In genomic region chr7:145862212-145862611, GRCh38 we compare ENCODE assay signal across 29 cellular contexts.
A peak's percentile ranks its signal among the peaks of the same experiment; 100 is the strongest.
DNase-seq lines count a peak whose midpoint lies in the region; ATAC-seq, FAIRE-seq and TF ChIP-seq lines count a peak whose summit lies in the region.
"Had no signal": no experiment of that assay in that cellular context is flagged by ENCODE, and none has a peak within 500 bp of the region (broad histone marks: within the 10 kb centered on the region; RNA-seq: fewer than 3 reads in every experiment).

No MANE protein-coding gene starts in this region.

- no peak overlapping the region for H3K23ac ChIP-seq in H1 (ENCODE audit: insufficient read length)

- H3K4me2 ChIP-seq in H1 (ENCODE audit: insufficient read depth in 1 of 2, low read depth in 2 of 2, low read length in 2 of 2) = no peak overlapping the region
- H3K4me2 ChIP-seq: BLaER1 had no signal

- H2AFZ ChIP-seq in H1 (ENCODE audit: low read length) = no peak overlapping the region

- H2BK12ac ChIP-seq in H1 (ENCODE audit: low read depth, low read length) = no peak overlapping the region

- H3K9me3 Mint-ChIP-seq in WTC11 = peaks cover 51% of the 10 kb centered on the region

- H3K18ac ChIP-seq in H1 (ENCODE audit: extremely low read depth, low read length) = no peak overlapping the region

- intact Hi-C loops in sciatic nerve (cut with DNase I) = no loop called here

- CTCF ChIA-PET in WTC11 (lab: Charles Lee) (interaction anchor here (1.0 kb wide), 1 partner anchor 14 kb away, joined by 3 read pairs; no protein-coding TSS in a partner anchor), H1 (lab: Charles Lee; ENCODE audit: partially characterized antibody) (no interaction called here)

- no peak overlapping the region for H2AK5ac ChIP-seq in H1 (ENCODE audit: low read depth, low read length)

- H3K9me3 ChIP-seq in WERI-Rb-1 (ENCODE audit: severe bottlenecking) (no peaks in the 10 kb centered on the region), H1 (ENCODE audit: insufficient read depth in 2 of 2, low read depth in 1 of 2, low read length in 1 of 2) (no peaks in the 10 kb centered on the region; a peak in 2 of 4 replicates), T-helper 17 cell (ENCODE audit: control insufficient read depth, low read length, poor library complexity, severe bottlenecking) (no peaks in the 10 kb centered on the region)
- H3K9me3 ChIP-seq: BE2C had no signal

- H3K27me3 ChIP-seq in WERI-Rb-1 (ENCODE audit: insufficient read depth, low read depth, severe bottlenecking) (no peaks in the 10 kb centered on the region), H1 (replicated peaks in 1 of 4; ENCODE audit: control insufficient read depth in 3 of 4, extremely low read depth in 1 of 4, insufficient read depth in 3 of 4, low read length in 3 of 4) (no peaks in the 10 kb centered on the region)
- H3K27me3 ChIP-seq: BE2C, BLaER1 had no signal

- H4K5ac ChIP-seq in H1 (ENCODE audit: insufficient read length, low read depth, low read length) = no peak overlapping the region

- H3K36me3 ChIP-seq in WERI-Rb-1 (no peaks in the 10 kb centered on the region), H1 (ENCODE audit: control insufficient read depth in 2 of 4, insufficient read depth in 4 of 4, low read length in 3 of 4) (no peaks in the 10 kb centered on the region)
- H3K36me3 ChIP-seq: BE2C, BLaER1 had no signal

- H2BK20ac ChIP-seq in H1 (ENCODE audit: low read length) = no peak overlapping the region

- no peaks in the 10 kb centered on the region for H3K23me2 ChIP-seq in H1 (ENCODE audit: low read depth, low read length)

- no peak overlapping the region for H2BK15ac ChIP-seq in H1 (ENCODE audit: low read length)

- H2BK120ac ChIP-seq in H1 (replicated peaks; ENCODE audit: low read depth, low read length) = no peak overlapping the region

- ATAC-seq in WTC11 (no peak), sciatic nerve (peak; percentile 15), T-helper 17 cell (no peak)
- ATAC-seq: GM12878 had no signal

- no peak overlapping the region for H3K9ac ChIP-seq in H1 (replicated peaks in 1 of 4; ENCODE audit: extremely low read depth in 1 of 4, low read depth in 3 of 4, low read length in 3 of 4)
- H3K9ac ChIP-seq: BLaER1 had no signal

- no peaks in the 10 kb centered on the region for H4K20me1 ChIP-seq in H1 (replicated peaks in 1 of 2; ENCODE audit: control insufficient read depth in 1 of 2, insufficient read depth in 2 of 2, low read length in 2 of 2)
- H4K20me1 ChIP-seq: BLaER1 had no signal

- no peak for TF ChIP-seq EP300 in H1 (IDR thresholded peaks at IDR 0.05; ENCODE audit: borderline replicate concordance in 1 of 2, low read depth in 2 of 2, low read length in 2 of 2)

- FAIRE-seq in H1 (lab: Jason Lieb, UNC) = no peak
- FAIRE-seq: A204.1, GM12878, GM12892, GM18507 had no signal

- 95% methylated on average over 5 of the region's 5 CpGs; no CpG with 5 or more reads in 1 of the 2 experiments for WGBS in H1 (ENCODE audit: extremely low coverage in 1 of 2, insufficient coverage in 1 of 2, insufficient read length in 1 of 2, insufficient replicate concordance in 2 of 2, low coverage in 1 of 2, low lambda C conversion rate in 2 of 2, missing lambda C conversion rate in 1 of 2), 2 experiments

- TF ChIP-seq CTCF in WERI-Rb-1 (IDR thresholded peaks at IDR 0.05; ENCODE audit: low read depth, low read length) = no peak
- no peak for TF ChIP-seq CTCF in WTC11 (IDR thresholded peaks at IDR 0.05)
- no peak for TF ChIP-seq CTCF in H1 (IDR thresholded peaks at IDR 0.05; ENCODE audit: control extremely low read depth in 1 of 3, insufficient read depth in 1 of 3, low read depth in 1 of 3, low read length in 3 of 3)

- H4K8ac ChIP-seq in H1 (ENCODE audit: extremely low read depth, insufficient read depth, low read length) = peak overlapping the region; percentile 21; the same call in 1 of the 2 replicates

- no peak overlapping the region for H3K56ac ChIP-seq in H1 (replicated peaks; ENCODE audit: insufficient read length, low read depth, low read length)

- no peak for TF ChIP-seq POLR2A in H1 (IDR thresholded peaks at IDR 0.05; ENCODE audit: control extremely low read depth in 1 of 2, low read depth in 2 of 2, low read length in 2 of 2)

- H3K4ac ChIP-seq in H1 (replicated peaks; ENCODE audit: insufficient read length, low read depth, low read length) = no peak overlapping the region

- no peaks in the 10 kb centered on the region for H3K4me1 Mint-ChIP-seq in WTC11
- no peaks in the 10 kb centered on the region for H3K4me1 Mint-ChIP-seq in T-helper 17 cell
- H3K4me1 Mint-ChIP-seq: CD14-positive monocyte; CD4-positive, alpha-beta memory T cell; CD4-positive, CD25-positive, alpha-beta regulatory T cell; CD8-positive, alpha-beta memory T cell had no signal

- POLR2A ChIA-PET in WTC11 (lab: Charles Lee) (no interaction called here), H1 (lab: Charles Lee; ENCODE audit: partially characterized antibody) (no interaction called here)

- DNase-seq in WERI-Rb-1 = peak; percentile 91
- no peak for DNase-seq in WTC11 (ENCODE audit: low spot score)
- DNase-seq in H1 (ENCODE audit: low read depth in 1 of 2, low spot score in 2 of 2) = no peak
- no peak for DNase-seq in sciatic nerve (ENCODE audit: low spot score)
- DNase-seq in activated naive CD4-positive, alpha-beta T cell (lab: John Stamatoyannopoulos, UW) = no peak
- DNase-seq in SKM-1 treated with dmso at 0.1 percent for 144 hours (lab: John Stamatoyannopoulos, UW; ENCODE audit: unreplicated experiment) = no peak
- DNase-seq in stimulated activated CD8-positive, alpha-beta memory T cell treated with anti-CD3 and anti-CD28 coated beads, Interleukin-4, amount 100 ng/mL, for 48 hours = no peak
- DNase-seq in T-helper 17 cell = no peak
- DNase-seq: 8988T; ACHN; BE2C; C1 segment of cervical spinal cord; CD4-positive, alpha-beta memory T cell; CD4-positive, CD25-positive, alpha-beta regulatory T cell; CD8-positive, alpha-beta memory T cell; COR-L47; DMS 273 treated with DMSO at 0.1 percent for 48 hours; DMS153; DMS53; DMS79; DND-41; EL; GDM1 had no signal

- TF ChIP-seq RAD21 in H1 (IDR thresholded peaks at IDR 0.05 in 1 of 2, conservative IDR thresholded peaks at IDR 0.05 in 1 of 2; ENCODE audit: low read depth in 2 of 2, low read length in 2 of 2) = no peak

- no peak overlapping the region for H3K27ac Mint-ChIP-seq in WTC11
- H3K27ac Mint-ChIP-seq in T-helper 17 cell = no peak overlapping the region
- H3K27ac Mint-ChIP-seq: CD14-positive monocyte; CD4-positive, alpha-beta memory T cell; CD8-positive, alpha-beta memory T cell had no signal

- no peaks in the 10 kb centered on the region for H3K27me3 Mint-ChIP-seq in WTC11 (ENCODE audit: low read depth)
- H3K27me3 Mint-ChIP-seq in T-helper 17 cell = no peaks in the 10 kb centered on the region
- H3K27me3 Mint-ChIP-seq: CD4-positive, alpha-beta memory T cell; CD4-positive, CD25-positive, alpha-beta regulatory T cell; CD8-positive, alpha-beta memory T cell had no signal

- peaks cover 2% of the 10 kb centered on the region; the same call in 1 of the 2 replicates for H3K36me3 Mint-ChIP-seq in WTC11
- no peaks in the 10 kb centered on the region for H3K36me3 Mint-ChIP-seq in T-helper 17 cell (ENCODE audit: low read depth)
- H3K36me3 Mint-ChIP-seq: CD14-positive monocyte; CD4-positive, alpha-beta memory T cell; CD4-positive, CD25-positive, alpha-beta regulatory T cell; CD8-positive, alpha-beta memory T cell had no signal

- H3K4me1 ChIP-seq in H1 (replicated peaks in 1 of 4; ENCODE audit: control insufficient read depth in 3 of 4, insufficient read depth in 4 of 4, low read length in 3 of 4) = no peaks in the 10 kb centered on the region; a peak in 2 of 7 replicates
- H3K4me1 ChIP-seq: BE2C, BLaER1 had no signal

- no peaks in the 10 kb centered on the region for H3K79me2 ChIP-seq in H1 (ENCODE audit: control insufficient read depth in 1 of 2, insufficient read depth in 2 of 2, low read length in 2 of 2)

- no peak overlapping the region for H4K91ac ChIP-seq in H1 (replicated peaks; ENCODE audit: insufficient read length, low read length)

- H2BK5ac ChIP-seq in H1 (ENCODE audit: low read depth, low read length) = no peak overlapping the region

- H3K14ac ChIP-seq in H1 (ENCODE audit: insufficient read length) = no peak overlapping the region

- H3K79me1 ChIP-seq in H1 (ENCODE audit: low read depth, low read length) = no peaks in the 10 kb centered on the region

- no peak overlapping the region for H3K4me3 ChIP-seq in WERI-Rb-1 (ENCODE audit: low read depth, low read length)
- no peak overlapping the region for H3K4me3 ChIP-seq in H1 (ENCODE audit: extremely low read depth in 1 of 4, insufficient read depth in 2 of 4, low read depth in 3 of 4, low read length in 4 of 4)
- H3K4me3 ChIP-seq: BLaER1, GM12878 had no signal

- H3K4me3 Mint-ChIP-seq in WTC11 = no peak overlapping the region
- H3K4me3 Mint-ChIP-seq in T-helper 17 cell = no peak overlapping the region
- H3K4me3 Mint-ChIP-seq: CD14-positive monocyte; CD4-positive, alpha-beta memory T cell; CD4-positive, CD25-positive, alpha-beta regulatory T cell; CD8-positive, alpha-beta memory T cell had no signal

- H3K27ac ChIP-seq in WERI-Rb-1 (no peak overlapping the region), H1 (ENCODE audit: low read depth, low read length) (no peak overlapping the region)
- H3K27ac ChIP-seq: BLaER1 had no signal

TF ChIP-seq in WTC11, 78 proteins besides CTCF, POLR2A, EP300 and RAD21 (continues in another document):
- peak; percentile 84 for TF ChIP-seq ZNF423 (CRISPR knock-in tag; IDR thresholded peaks at IDR 0.05)
- TF ChIP-seq CREB1 (CRISPR knock-in tag; IDR thresholded peaks at IDR 0.05) = no peak
- TF ChIP-seq E2F4 (CRISPR knock-in tag; IDR thresholded peaks at IDR 0.05; ENCODE audit: borderline replicate concordance, low read depth) = no peak

TF ChIP-seq in H1, 55 proteins besides CTCF, POLR2A, EP300 and RAD21 (continues in another document):
- TF ChIP-seq SIX5 (IDR thresholded peaks at IDR 0.05; ENCODE audit: low read depth, low read length) (no peak), CTBP2 (IDR thresholded peaks at IDR 0.05; ENCODE audit: borderline replicate concordance, insufficient read depth, insufficient read length, low read length) (no peak), TBP (IDR thresholded peaks at IDR 0.05; ENCODE audit: low read depth, low read length) (no peak), FOSL1 (IDR thresholded peaks at IDR 0.05; ENCODE audit: insufficient read depth, low read depth, low read length) (no peak), POLR2AphosphoS5 (IDR thresholded peaks at IDR 0.05; ENCODE audit: low read depth, low read length) (no peak), NANOG (IDR thresholded peaks at IDR 0.05; ENCODE audit: insufficient read depth, low read depth, low read length, poor library complexity, severe bottlenecking) (no peak), SIN3A (conservative IDR thresholded peaks at IDR 0.05 in 1 of 2, IDR thresholded peaks at IDR 0.05 in 1 of 2; ENCODE audit: low read depth in 1 of 2, low read length in 2 of 2) (no peak), CHD1 (IDR thresholded peaks at IDR 0.05; ENCODE audit: low read depth, low read length) (no peak), JUN (IDR thresholded peaks at IDR 0.05; ENCODE audit: low read depth, low read length) (no peak)
